8 cellular contexts compared by ENCODE assay signal in the genomic region with DNA sequence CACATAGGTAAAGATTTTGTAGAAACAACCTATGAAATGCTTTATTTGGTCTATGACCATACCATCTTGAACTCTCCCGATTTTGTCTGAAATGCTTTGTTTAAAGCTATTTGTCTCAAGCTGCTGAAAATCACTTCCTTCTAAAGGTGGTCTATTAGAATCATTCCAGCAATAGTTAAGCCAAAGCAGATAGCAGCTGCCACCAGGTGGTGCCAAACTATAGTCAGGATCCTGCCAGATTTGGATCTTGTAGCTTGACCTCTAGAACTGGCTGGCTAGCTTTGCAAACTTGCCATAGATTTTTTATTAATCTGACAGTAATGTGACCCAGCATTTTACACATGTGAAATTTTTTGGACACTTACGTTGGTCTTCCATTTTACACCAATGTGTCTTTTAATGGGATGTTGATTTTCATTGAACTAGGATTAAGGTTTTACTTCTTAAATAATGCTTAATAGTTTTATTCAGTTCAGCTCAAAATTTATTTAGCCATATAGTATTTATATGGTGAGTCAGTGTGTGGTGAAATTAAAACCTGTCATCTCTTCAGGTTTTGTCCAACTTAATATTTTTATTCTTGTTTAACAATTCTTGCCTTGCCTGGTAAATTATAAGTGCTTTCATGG. TPM values are rescaled to one million over a fixed set of nuclear protein-coding genes. Genes with fewer than 3 reads are reported as not detected.
DNase-seq lines count a peak whose midpoint lies in the region; ATAC-seq and TF ChIP-seq lines count a peak whose summit lies in the region.

No MANE protein-coding gene starts in this region.

- no peaks in the 10 kb centered on the region for H3K4me1 Mint-ChIP-seq in activated T-helper 1 cell treated with anti-CD3 and anti-CD28 coated beads, Interleukin-12 subunit alpha, Interleukin-12 subunit beta, Interleukin-2, Interleukin-4 antibody, amounts not matched to agents 30 ng/mL and 10 ng/mL and 1 ng/mL, durations not matched to agents 14 hours and 24 hours and 36 hours (ENCODE audit: low read depth)
- no peaks in the 10 kb centered on the region for H3K4me1 Mint-ChIP-seq in activated T-cell treated with anti-CD3 and anti-CD28 coated beads, Interleukin-2, amount 50 U/mL, for 24 hours (ENCODE audit: low read depth)

- 60 to 84% (median 73%) methylated on average over 2 of the region's 2 CpGs for WGBS in spleen, 5 donors

- H3K27ac Mint-ChIP-seq in activated T-helper 1 cell treated with anti-CD3 and anti-CD28 coated beads, Interleukin-12 subunit alpha, Interleukin-12 subunit beta, Interleukin-2, Interleukin-4 antibody, amounts not matched to agents 30 ng/mL and 10 ng/mL and 1 ng/mL, durations not matched to agents 14 hours and 24 hours and 36 hours: no peak overlapping the region
- H3K27ac Mint-ChIP-seq in activated T-cell treated with anti-CD3 and anti-CD28 coated beads, Interleukin-2, amount 50 U/mL, for 24 hours: no peak overlapping the region

- H3K36me3 Mint-ChIP-seq in activated T-helper 1 cell treated with anti-CD3 and anti-CD28 coated beads, Interleukin-12 subunit alpha, Interleukin-12 subunit beta, Interleukin-2, Interleukin-4 antibody, amounts not matched to agents 30 ng/mL and 10 ng/mL and 1 ng/mL, durations not matched to agents 14 hours and 24 hours and 36 hours (ENCODE audit: low read depth): peaks cover 59% of the 10 kb centered on the region
- peaks cover 68% of the 10 kb centered on the region for H3K36me3 Mint-ChIP-seq in activated T-cell treated with anti-CD3 and anti-CD28 coated beads, Interleukin-2, amount 50 U/mL, for 24 hours (ENCODE audit: low read depth)

- no peak overlapping the region for H3K27ac ChIP-seq in left ventricle myocardium inferior (replicated peaks)
- no peak overlapping the region for H3K27ac ChIP-seq in spleen

- H3K27me3 ChIP-seq in left ventricle myocardium inferior (ENCODE audit: low read depth): no peaks in the 10 kb centered on the region
- no peaks in the 10 kb centered on the region for H3K27me3 ChIP-seq in spleen (replicated peaks in 1 of 7)

- ATAC-seq in HG03196 (IDR thresholded peaks at IDR 0.05; ENCODE audit: unreplicated experiment): no peak

- H3K4me3 ChIP-seq in NB4 (ENCODE audit: low read depth, low read length): no peak overlapping the region
- H3K4me3 ChIP-seq in left ventricle myocardium inferior: no peak overlapping the region
- H3K4me3 ChIP-seq in spleen: no peak overlapping the region

- TF ChIP-seq POLR2A in NB4 (IDR thresholded peaks at IDR 0.05; ENCODE audit: extremely low read depth, insufficient read length) (no peak), spleen (IDR thresholded peaks at IDR 0.05) (no peak)

- H3K27me3 Mint-ChIP-seq in activated T-helper 1 cell treated with anti-CD3 and anti-CD28 coated beads, Interleukin-12 subunit alpha, Interleukin-12 subunit beta, Interleukin-2, Interleukin-4 antibody, amounts not matched to agents 30 ng/mL and 10 ng/mL and 1 ng/mL, durations not matched to agents 14 hours and 24 hours and 36 hours (ENCODE audit: insufficient read depth): no peaks in the 10 kb centered on the region
- H3K27me3 Mint-ChIP-seq in activated T-cell treated with anti-CD3 and anti-CD28 coated beads, Interleukin-2, amount 50 U/mL, for 24 hours: no peaks in the 10 kb centered on the region

- no peak overlapping the region for H3K4me3 Mint-ChIP-seq in activated T-helper 1 cell treated with anti-CD3 and anti-CD28 coated beads, Interleukin-12 subunit alpha, Interleukin-12 subunit beta, Interleukin-2, Interleukin-4 antibody, amounts not matched to agents 30 ng/mL and 10 ng/mL and 1 ng/mL, durations not matched to agents 14 hours and 24 hours and 36 hours
- H3K4me3 Mint-ChIP-seq in activated T-cell treated with anti-CD3 and anti-CD28 coated beads, Interleukin-2, amount 50 U/mL, for 24 hours: no peak overlapping the region

- TF ChIP-seq CTCF in NB4 (IDR thresholded peaks at IDR 0.05; ENCODE audit: low read depth, low read length): peak; percentile 78
- TF ChIP-seq CTCF in left ventricle myocardium inferior (IDR thresholded peaks at IDR 0.05; ENCODE audit: borderline replicate concordance): peak; percentile 81
- TF ChIP-seq CTCF in spleen (IDR thresholded peaks at IDR 0.05 in 8 of 11, conservative IDR thresholded peaks at IDR 0.05 in 3 of 11): peak in 7 of 11 experiments; percentile 23 to 66 (median 51)

- H3K9me3 ChIP-seq in left ventricle myocardium inferior (replicated peaks) (no peaks in the 10 kb centered on the region), spleen (no peaks in the 10 kb centered on the region)

- no peaks in the 10 kb centered on the region for H3K9me3 Mint-ChIP-seq in activated T-helper 1 cell treated with anti-CD3 and anti-CD28 coated beads, Interleukin-12 subunit alpha, Interleukin-12 subunit beta, Interleukin-2, Interleukin-4 antibody, amounts not matched to agents 30 ng/mL and 10 ng/mL and 1 ng/mL, durations not matched to agents 14 hours and 24 hours and 36 hours
- H3K9me3 Mint-ChIP-seq in activated T-cell treated with anti-CD3 and anti-CD28 coated beads, Interleukin-2, amount 50 U/mL, for 24 hours: no peaks in the 10 kb centered on the region

- DNase-seq in stimulated activated CD4-positive, alpha-beta T cell treated with anti-CD3 and anti-CD28 coated beads, Interleukin-4, amount 100 ng/mL, for 24 hours: peak; percentile 25
- DNase-seq in stimulated activated CD4-positive, alpha-beta T cell treated with anti-CD3 and anti-CD28 coated beads, Interleukin-12 subunit alpha, Interleukin-12 subunit beta, amount 100 ng/mL, for 4 hours: no peak
- DNase-seq in NB4 (ENCODE audit: low read depth): peak; percentile 59
- peak; percentile 6 for DNase-seq in activated T-helper 1 cell treated with anti-CD3 and anti-CD28 coated beads, Interleukin-12 subunit alpha, Interleukin-12 subunit beta, Interleukin-2, Interleukin-4 antibody, amounts not matched to agents 30 ng/mL and 10 ng/mL and 1 ng/mL, durations not matched to agents 14 hours and 24 hours and 36 hours (ENCODE audit: low spot score)
- DNase-seq in left ventricle myocardium inferior: peak; percentile 55
- DNase-seq in spleen: no peak
- no peak for DNase-seq in activated T-cell treated with anti-CD3 and anti-CD28 coated beads, Interleukin-2, amount 50 U/mL, for 24 hours

- H3K4me1 ChIP-seq in left ventricle myocardium inferior (peaks cover 21% of the 10 kb centered on the region), spleen (no peaks in the 10 kb centered on the region)

- intact Hi-C loops in activated T-helper 1 cell treated with anti-CD3 and anti-CD28 coated beads, Interleukin-12 subunit alpha, Interleukin-12 subunit beta, Interleukin-2, Interleukin-4 antibody, amounts not matched to agents 30 ng/mL and 10 ng/mL and 1 ng/mL, durations not matched to agents 14 hours and 24 hours and 36 hours (cut with micrococcal nuclease): loop anchor here (5.0 kb wide), 1 partner anchor 252 kb away; no protein-coding TSS in a partner anchor
- intact Hi-C loops in left ventricle myocardium inferior (cut with micrococcal nuclease) (no loop called here), spleen (cut with DNase I; ENCODE audit: low total_unique reads) (no loop called here)

- H3K36me3 ChIP-seq in left ventricle myocardium inferior: peaks cover 54% of the 10 kb centered on the region
- H3K36me3 ChIP-seq in spleen: peaks cover 0 to 49% (median 8%) of the 10 kb centered on the region in 6 donors

RNA-seq across cellular contexts. Expression of a gene that starts 19.7 kb away (rescaled TPM):
- 46.2 and 51.1 TPM in 2 replicates for total RNA-seq in activated T-helper 1 cell treated with anti-CD3 and anti-CD28 coated beads, Interleukin-12 subunit alpha, Interleukin-12 subunit beta, Interleukin-2, Interleukin-4 antibody, amounts not matched to agents 30 ng/mL and 10 ng/mL and 1 ng/mL, durations not matched to agents 14 hours and 24 hours and 36 hours
- total RNA-seq in left ventricle myocardium inferior (22.9 TPM), spleen (10 to 100 TPM; 31.1 to 44.4 (median 36.0) TPM)
- polyA plus RNA-seq in spleen: 10 to 100 TPM; 13.8 to 17.6 (median 14.0) TPM

RNA-seq across cellular contexts. Expression of a gene that starts 38.0 kb away (rescaled TPM):
- total RNA-seq in activated T-helper 1 cell treated with anti-CD3 and anti-CD28 coated beads, Interleukin-12 subunit alpha, Interleukin-12 subunit beta, Interleukin-2, Interleukin-4 antibody, amounts not matched to agents 30 ng/mL and 10 ng/mL and 1 ng/mL, durations not matched to agents 14 hours and 24 hours and 36 hours: 1,084 and 1,108 TPM in 2 replicates
- total RNA-seq in left ventricle myocardium inferior: 760 TPM
- 100 to 1,000 TPM; 444 to 712 (median 622) TPM for total RNA-seq in spleen
- 100 to 1,000 TPM; 178 to 264 (median 218) TPM for polyA plus RNA-seq in spleen

Comparison
In these comparisons a context has a peak if more than half of its experiments do, and no peak if none do; other contexts are left out.
1. DNase-seq: peak in stimulated activated CD4-positive, alpha-beta T cell treated with anti-CD3 and anti-CD28 coated beads, Interleukin-4, amount 100 ng/mL, for 24 hours (single experiment), NB4 (single experiment), activated T-helper 1 cell treated with anti-CD3 and anti-CD28 coated beads, Interleukin-12 subunit alpha, Interleukin-12 subunit beta, Interleukin-2, Interleukin-4 antibody, amounts not matched to agents 30 ng/mL and 10 ng/mL and 1 ng/mL, durations not matched to agents 14 hours and 24 hours and 36 hours (single experiment) and left ventricle myocardium inferior (single experiment); none in stimulated activated CD4-positive, alpha-beta T cell treated with anti-CD3 and anti-CD28 coated beads, Interleukin-12 subunit alpha, Interleukin-12 subunit beta, amount 100 ng/mL, for 4 hours (single experiment), spleen (single experiment) and activated T-cell treated with anti-CD3 and anti-CD28 coated beads, Interleukin-2, amount 50 U/mL, for 24 hours (single experiment).
2. Peak in every context shown above with its lines, with median percentiles within 50 percentile points of each other: CTCF ChIP-seq.